1 cellular context compared by ENCODE assay signal in genomic region chr16:28317040-28317880, GRCh38.
A peak's percentile ranks its signal among the peaks of the same experiment; 100 is the strongest.
TF ChIP-seq lines count a peak whose summit lies in the region.

No MANE protein-coding gene starts in this region.

TF ChIP-seq in HepG2, 621 proteins besides CTCF, POLR2A, EP300 and RAD21 (continued from another document):
- TF ChIP-seq HOMEZ (CRISPR knock-in tag; IDR thresholded peaks at IDR 0.05; ENCODE audit: low read depth) (no peak), ZNF792 (CRISPR knock-in tag; IDR thresholded peaks at IDR 0.05) (no peak), RCOR2 (CRISPR knock-in tag; IDR thresholded peaks at IDR 0.05) (no peak), KDM6A (CRISPR knock-in tag; IDR thresholded peaks at IDR 0.05; ENCODE audit: low read depth) (no peak), JUNB (CRISPR knock-in tag; IDR thresholded peaks at IDR 0.05; ENCODE audit: borderline replicate concordance) (no peak), ZNF703 (CRISPR knock-in tag; IDR thresholded peaks at IDR 0.05; ENCODE audit: borderline replicate concordance) (no peak), GABPB1 (CRISPR knock-in tag; IDR thresholded peaks at IDR 0.05) (peak; percentile 50; the same call in 1 of the 2 replicates), ZNF546 (CRISPR knock-in tag; conservative IDR thresholded peaks at IDR 0.05) (no peak), SAP130 (CRISPR knock-in tag; IDR thresholded peaks at IDR 0.05; ENCODE audit: low read depth) (peak; percentile 21; the same call in 1 of the 2 replicates), HNRNPUL1 (IDR thresholded peaks at IDR 0.05; ENCODE audit: low read depth, low read length) (no peak), RFX5 (IDR thresholded peaks at IDR 0.05; ENCODE audit: low read depth, low read length) (no peak), HNRNPH1 (optimal IDR thresholded peaks at IDR 0.05; ENCODE audit: low read depth, low read length) (no peak), ZNF746 (CRISPR knock-in tag; IDR thresholded peaks at IDR 0.05) (no peak), ZNF343 (CRISPR knock-in tag; IDR thresholded peaks at IDR 0.05) (no peak)
- TF ChIP-seq, protein P1, sequence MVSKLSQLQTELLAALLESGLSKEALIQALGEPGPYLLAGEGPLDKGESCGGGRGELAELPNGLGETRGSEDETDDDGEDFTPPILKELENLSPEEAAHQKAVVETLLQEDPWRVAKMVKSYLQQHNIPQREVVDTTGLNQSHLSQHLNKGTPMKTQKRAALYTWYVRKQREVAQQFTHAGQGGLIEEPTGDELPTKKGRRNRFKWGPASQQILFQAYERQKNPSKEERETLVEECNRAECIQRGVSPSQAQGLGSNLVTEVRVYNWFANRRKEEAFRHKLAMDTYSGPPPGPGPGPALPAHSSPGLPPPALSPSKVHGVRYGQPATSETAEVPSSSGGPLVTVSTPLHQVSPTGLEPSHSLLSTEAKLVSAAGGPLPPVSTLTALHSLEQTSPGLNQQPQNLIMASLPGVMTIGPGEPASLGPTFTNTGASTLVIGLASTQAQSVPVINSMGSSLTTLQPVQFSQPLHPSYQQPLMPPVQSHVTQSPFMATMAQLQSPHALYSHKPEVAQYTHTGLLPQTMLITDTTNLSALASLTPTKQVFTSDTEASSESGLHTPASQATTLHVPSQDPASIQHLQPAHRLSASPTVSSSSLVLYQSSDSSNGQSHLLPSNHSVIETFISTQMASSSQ (IDR thresholded peaks at IDR 0.05; ENCODE audit: low read depth), result no peak
- TF ChIP-seq, protein P1 (CRISPR knock-in tag; IDR thresholded peaks at IDR 0.05; ENCODE audit: borderline replicate concordance), result no peak
- TF ChIP-seq, protein P2, sequence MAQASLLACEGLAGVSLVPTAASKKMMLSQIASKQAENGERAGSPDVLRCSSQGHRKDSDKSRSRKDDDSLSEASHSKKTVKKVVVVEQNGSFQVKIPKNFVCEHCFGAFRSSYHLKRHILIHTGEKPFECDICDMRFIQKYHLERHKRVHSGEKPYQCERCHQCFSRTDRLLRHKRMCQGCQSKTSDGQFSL (CRISPR knock-in tag; IDR thresholded peaks at IDR 0.05), result no peak
- TF ChIP-seq, protein P3, sequence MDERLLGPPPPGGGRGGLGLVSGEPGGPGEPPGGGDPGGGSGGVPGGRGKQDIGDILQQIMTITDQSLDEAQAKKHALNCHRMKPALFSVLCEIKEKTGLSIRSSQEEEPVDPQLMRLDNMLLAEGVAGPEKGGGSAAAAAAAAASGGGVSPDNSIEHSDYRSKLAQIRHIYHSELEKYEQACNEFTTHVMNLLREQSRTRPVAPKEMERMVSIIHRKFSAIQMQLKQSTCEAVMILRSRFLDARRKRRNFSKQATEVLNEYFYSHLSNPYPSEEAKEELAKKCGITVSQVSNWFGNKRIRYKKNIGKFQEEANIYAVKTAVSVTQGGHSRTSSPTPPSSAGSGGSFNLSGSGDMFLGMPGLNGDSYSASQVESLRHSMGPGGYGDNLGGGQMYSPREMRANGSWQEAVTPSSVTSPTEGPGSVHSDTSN (CRISPR knock-in tag; IDR thresholded peaks at IDR 0.05), result no peak
